In the genomic region with DNA sequence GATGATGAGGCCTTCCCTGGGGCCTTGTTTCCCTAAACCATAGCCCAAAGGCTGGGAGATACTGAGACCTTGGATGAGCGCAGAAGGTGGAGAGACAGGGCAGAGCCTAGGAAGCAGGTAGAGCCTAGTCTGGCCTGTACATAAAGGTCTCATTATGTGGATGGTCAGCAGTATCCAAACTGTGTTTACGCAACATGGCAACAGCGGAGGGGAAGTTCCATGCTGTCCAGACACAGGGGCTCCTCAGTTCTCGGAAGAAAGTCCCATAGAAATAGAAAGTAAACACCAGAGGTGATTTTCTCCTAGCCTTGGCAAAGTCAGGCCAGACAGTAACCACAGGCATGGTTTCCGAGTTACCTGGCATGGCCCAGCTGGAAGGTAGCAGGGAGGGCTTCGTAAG, we compare ENCODE assay signal across 11 cellular contexts.
"Had no signal": no experiment of that assay in that cellular context is flagged by ENCODE, and none has a peak within 500 bp of the region (broad histone marks: within the 10 kb centered on the region; RNA-seq: fewer than 3 reads in every experiment).

No MANE protein-coding gene starts in this region.

- H3K27me3 ChIP-seq: brain microvascular endothelial cell, pancreas, testis had no signal

- H3K27ac ChIP-seq: brain microvascular endothelial cell, pancreas, testis had no signal

- H3K9me3 ChIP-seq: pancreas, testis had no signal

- H3K4me1 ChIP-seq: pancreas had no signal

- H3K27me3 Mint-ChIP-seq: activated naive CD8-positive, alpha-beta T cell treated with anti-CD3 and anti-CD28 coated beads for 36 hours had no signal

- H3K36me3 ChIP-seq: brain microvascular endothelial cell, pancreas had no signal

- H3K4me3 ChIP-seq: pancreas, testis had no signal

- ATAC-seq: activated CD4-positive, CD25-positive, alpha-beta regulatory T cell treated with anti-CD3 and anti-CD28 coated beads, Interleukin-2, amount 50 U/mL, for 24 hours; esophagus mucosa had no signal

- H3K9me3 Mint-ChIP-seq: activated naive CD8-positive, alpha-beta T cell treated with anti-CD3 and anti-CD28 coated beads for 36 hours; neural crest cell had no signal

- DNase-seq: activated effector memory CD4-positive, alpha-beta T cell treated with anti-CD3 and anti-CD28 coated beads, Interleukin-2, amount 50 U/mL, for 16 hours; activated naive CD8-positive, alpha-beta T cell treated with anti-CD3 and anti-CD28 coated beads for 36 hours; activated T-cell treated with anti-CD3 and anti-CD28 coated beads, Interleukin-2, amount 50 U/mL, for 1 hour; brain microvascular endothelial cell; pancreas; stimulated activated CD4-positive, alpha-beta T cell treated with anti-CD3 and anti-CD28 coated beads, Interleukin-2, amount 100 ng/mL, for 24 hours; stimulated activated naive CD4-positive, alpha-beta T cell treated with Interleukin-2 at 50 U/mL for 16 hours; testis had no signal

- H3K27ac Mint-ChIP-seq: activated naive CD8-positive, alpha-beta T cell treated with anti-CD3 and anti-CD28 coated beads for 36 hours had no signal

- H3K4me3 Mint-ChIP-seq: activated naive CD8-positive, alpha-beta T cell treated with anti-CD3 and anti-CD28 coated beads for 36 hours; neural crest cell had no signal
